In the genomic region with DNA sequence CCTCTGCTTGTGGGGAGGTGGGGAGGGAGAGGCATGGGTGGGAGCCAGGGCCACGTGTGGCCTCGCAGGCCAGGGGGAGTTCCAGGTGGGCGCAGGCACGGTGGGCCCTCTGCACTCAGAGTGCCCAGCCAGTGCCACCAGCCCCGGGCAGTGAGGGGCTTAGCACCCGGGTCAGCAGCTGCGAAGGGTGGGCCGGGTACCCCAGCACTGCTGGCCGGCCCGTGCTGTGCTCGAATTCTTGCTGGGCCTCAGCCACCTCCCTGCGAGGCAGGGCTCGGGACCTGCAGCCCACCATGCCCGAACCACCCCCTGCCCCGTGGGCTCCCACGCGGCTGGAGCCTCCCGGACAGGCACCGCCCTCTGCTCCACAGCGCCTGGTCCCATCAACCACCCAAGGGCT, we compare ENCODE assay signal across 34 cellular contexts.
"Had no signal": no experiment of that assay in that cellular context is flagged by ENCODE, and none has a peak within 500 bp of the region (broad histone marks: within the 10 kb centered on the region; RNA-seq: fewer than 3 reads in every experiment).

No MANE protein-coding gene starts in this region.

- H3K4me1 ChIP-seq: ascending aorta, breast epithelium, colonic mucosa had no signal

- H3K27ac Mint-ChIP-seq: activated CD4-positive, alpha-beta memory T cell treated with anti-CD3 and anti-CD28 coated beads for 36 hours; activated CD4-positive, alpha-beta T cell treated with anti-CD3 and anti-CD28 coated beads for 36 hours; activated CD4-positive, alpha-beta T cell treated with anti-CD3 and anti-CD28 coated beads, Interleukin-2, amount 10 ng/mL, durations not matched to agents 24 days and 14 days; activated CD8-positive, alpha-beta memory T cell treated with anti-CD3 and anti-CD28 coated beads, Interleukin-2, amount 10 ng/mL, durations not matched to agents 7 days and 5 days; activated CD8-positive, alpha-beta T cell treated with anti-CD3 and anti-CD28 coated beads, Interleukin-2, amount 10 ng/mL, durations not matched to agents 7 days and 5 days; activated naive CD4-positive, alpha-beta T cell treated with anti-CD3 and anti-CD28 coated beads, Interleukin-2, amount 10 ng/mL, durations not matched to agents 7 days and 5 days; activated naive CD4-positive, alpha-beta T cell treated with anti-CD3 and anti-CD28 coated beads, Interleukin-2, amount 50 U/mL, for 72 hours; activated naive CD8-positive, alpha-beta T cell treated with anti-CD3 and anti-CD28 coated beads, Interleukin-2, amount 10 ng/mL, durations not matched to agents 7 days and 5 days; activated T-helper 1 cell treated with anti-CD3 and anti-CD28 coated beads, Interleukin-12 subunit alpha, Interleukin-12 subunit beta, Interleukin-2, Interleukin-4 antibody, amounts not matched to agents 30 ng/mL and 10 ng/mL and 1 ng/mL, durations not matched to agents 14 hours and 24 hours and 36 hours; activated T-helper 2 cell treated with anti-CD3 and anti-CD28 coated beads, Interferon-gamma antibody, Interleukin-2, Interleukin-4, amounts not matched to agents 10 μg/mL and 5 μg/mL and 100 μg/mL, durations not matched to agents 14 hours and 24 hours and 36 hours; brain; dendritic cell treated with granulocyte-macrophage colony-stimulating factor and Interleukin-4, amounts not matched to agents 40 ng/mL and 50 ng/mL, for 4 days; endodermal cell; T-helper 17 cell; T-helper 2 cell treated with Interferon-gamma antibody and Interleukin-4, amounts not matched to agents 5 μg/mL and 100 μg/mL, for 36 hours had no signal

- DNase-seq: activated CD4-positive, alpha-beta memory T cell treated with anti-CD3 and anti-CD28 coated beads for 36 hours; activated CD4-positive, alpha-beta T cell treated with anti-CD3 and anti-CD28 coated beads for 36 hours; activated CD4-positive, alpha-beta T cell treated with anti-CD3 and anti-CD28 coated beads, Interleukin-2, amount 10 ng/mL, durations not matched to agents 24 days and 14 days; activated CD4-positive, CD25-positive, alpha-beta regulatory T cell; activated CD4-positive, CD25-positive, alpha-beta regulatory T cell treated with anti-CD3 and anti-CD28 coated beads, Interleukin-2, amount 50 U/mL, for 72 hours; activated CD8-positive, alpha-beta memory T cell treated with anti-CD3 and anti-CD28 coated beads, Interleukin-2, amount 10 ng/mL, durations not matched to agents 7 days and 5 days; activated CD8-positive, alpha-beta memory T cell treated with anti-CD3 and anti-CD28 coated beads, Interleukin-2, amount 50 U/mL, for 4 hours; activated CD8-positive, alpha-beta T cell treated with anti-CD3 and anti-CD28 coated beads, Interleukin-2, amount 10 ng/mL, durations not matched to agents 7 days and 5 days; activated naive CD4-positive, alpha-beta T cell; activated naive CD4-positive, alpha-beta T cell treated with anti-CD3 and anti-CD28 coated beads, Interleukin-2, amount 10 ng/mL, durations not matched to agents 7 days and 5 days; activated naive CD8-positive, alpha-beta T cell treated with anti-CD3 and anti-CD28 coated beads, Interleukin-2, amount 10 ng/mL, durations not matched to agents 7 days and 5 days; activated T-cell treated with anti-CD3 and anti-CD28 coated beads, Interleukin-2, amount 50 U/mL, for 1 hour; activated T-cell treated with anti-CD3 and anti-CD28 coated beads, Interleukin-2, amount 50 U/mL, for 48 hours; central memory CD4-positive, alpha-beta T cell; cerebellar nuclear complex; colonic mucosa; effector memory CD4-positive, alpha-beta T cell; endodermal cell; foreskin fibroblast; T-helper 1 cell; T-helper 17 cell; T1000; WERI-Rb-1 had no signal

- H3K27me3 ChIP-seq: ascending aorta, breast epithelium, cardiac muscle cell, colonic mucosa, dorsolateral prefrontal cortex had no signal

- H3K9me3 ChIP-seq: ascending aorta, colonic mucosa had no signal

- H3K36me3 ChIP-seq: ascending aorta, breast epithelium, cardiac muscle cell, colonic mucosa, WERI-Rb-1 had no signal

- H3K4me3 ChIP-seq: ascending aorta, breast epithelium, cardiac muscle cell, colonic mucosa, dorsolateral prefrontal cortex had no signal

- H3K4me1 Mint-ChIP-seq: activated CD4-positive, alpha-beta T cell treated with anti-CD3 and anti-CD28 coated beads for 36 hours; activated CD4-positive, alpha-beta T cell treated with anti-CD3 and anti-CD28 coated beads, Interleukin-2, amount 10 ng/mL, durations not matched to agents 24 days and 14 days; activated CD8-positive, alpha-beta memory T cell treated with anti-CD3 and anti-CD28 coated beads, Interleukin-2, amount 10 ng/mL, durations not matched to agents 7 days and 5 days; activated naive CD4-positive, alpha-beta T cell treated with anti-CD3 and anti-CD28 coated beads, Interleukin-2, amount 10 ng/mL, durations not matched to agents 7 days and 5 days; activated naive CD8-positive, alpha-beta T cell treated with anti-CD3 and anti-CD28 coated beads, Interleukin-2, amount 10 ng/mL, durations not matched to agents 7 days and 5 days; T-helper 17 cell had no signal

- ATAC-seq: activated CD4-positive, alpha-beta T cell treated with anti-CD3 and anti-CD28 coated beads for 36 hours; activated CD8-positive, alpha-beta memory T cell treated with anti-CD3 and anti-CD28 coated beads, Interleukin-2, amount 10 ng/mL, durations not matched to agents 7 days and 5 days; activated CD8-positive, alpha-beta T cell treated with anti-CD3 and anti-CD28 coated beads, Interleukin-2, amount 10 ng/mL, durations not matched to agents 7 days and 5 days; activated naive CD4-positive, alpha-beta T cell treated with anti-CD3 and anti-CD28 coated beads, Interleukin-2, amount 50 U/mL, for 72 hours; esophagus mucosa; T-helper 17 cell had no signal

- H3K27ac ChIP-seq: ascending aorta, breast epithelium, cardiac muscle cell, colonic mucosa, dorsolateral prefrontal cortex, WERI-Rb-1 had no signal

- H3K4me3 Mint-ChIP-seq: activated CD4-positive, alpha-beta memory T cell treated with anti-CD3 and anti-CD28 coated beads for 36 hours; activated CD4-positive, alpha-beta T cell treated with anti-CD3 and anti-CD28 coated beads for 36 hours; activated CD4-positive, alpha-beta T cell treated with anti-CD3 and anti-CD28 coated beads, Interleukin-2, amount 10 ng/mL, durations not matched to agents 24 days and 14 days; activated CD8-positive, alpha-beta memory T cell treated with anti-CD3 and anti-CD28 coated beads, Interleukin-2, amount 10 ng/mL, durations not matched to agents 7 days and 5 days; activated CD8-positive, alpha-beta T cell treated with anti-CD3 and anti-CD28 coated beads, Interleukin-2, amount 10 ng/mL, durations not matched to agents 7 days and 5 days; activated naive CD4-positive, alpha-beta T cell treated with anti-CD3 and anti-CD28 coated beads, Interleukin-2, amount 10 ng/mL, durations not matched to agents 7 days and 5 days; activated naive CD8-positive, alpha-beta T cell treated with anti-CD3 and anti-CD28 coated beads, Interleukin-2, amount 10 ng/mL, durations not matched to agents 7 days and 5 days; activated T-helper 1 cell treated with anti-CD3 and anti-CD28 coated beads, Interleukin-12 subunit alpha, Interleukin-12 subunit beta, Interleukin-2, Interleukin-4 antibody, amounts not matched to agents 30 ng/mL and 10 ng/mL and 1 ng/mL, durations not matched to agents 14 hours and 24 hours and 36 hours; brain; dendritic cell treated with granulocyte-macrophage colony-stimulating factor and Interleukin-4, amounts not matched to agents 40 ng/mL and 50 ng/mL, for 4 days; endodermal cell; T-helper 17 cell; T-helper 2 cell treated with Interferon-gamma antibody and Interleukin-4, amounts not matched to agents 5 μg/mL and 100 μg/mL, for 36 hours had no signal

- H3K27me3 Mint-ChIP-seq: activated CD4-positive, alpha-beta memory T cell treated with anti-CD3 and anti-CD28 coated beads for 36 hours; activated CD4-positive, alpha-beta T cell treated with anti-CD3 and anti-CD28 coated beads for 36 hours; activated CD4-positive, alpha-beta T cell treated with anti-CD3 and anti-CD28 coated beads, Interleukin-2, amount 10 ng/mL, durations not matched to agents 24 days and 14 days; activated CD8-positive, alpha-beta memory T cell treated with anti-CD3 and anti-CD28 coated beads, Interleukin-2, amount 10 ng/mL, durations not matched to agents 7 days and 5 days; activated naive CD4-positive, alpha-beta T cell treated with anti-CD3 and anti-CD28 coated beads, Interleukin-2, amount 10 ng/mL, durations not matched to agents 7 days and 5 days; activated naive CD8-positive, alpha-beta T cell treated with anti-CD3 and anti-CD28 coated beads, Interleukin-2, amount 10 ng/mL, durations not matched to agents 7 days and 5 days; dendritic cell treated with granulocyte-macrophage colony-stimulating factor and Interleukin-4, amounts not matched to agents 40 ng/mL and 50 ng/mL, for 4 days; T-helper 17 cell had no signal

- H3K9me3 Mint-ChIP-seq: activated CD4-positive, alpha-beta T cell treated with anti-CD3 and anti-CD28 coated beads, Interleukin-2, amount 10 ng/mL, durations not matched to agents 24 days and 14 days; dendritic cell treated with granulocyte-macrophage colony-stimulating factor and Interleukin-4, amounts not matched to agents 40 ng/mL and 50 ng/mL, for 4 days had no signal
